14 cellular contexts compared by ENCODE assay signal in genomic region chr13:58573742-58574141, GRCh38.
"Had no signal": no experiment of that assay in that cellular context is flagged by ENCODE, and none has a peak within 500 bp of the region (broad histone marks: within the 10 kb centered on the region; RNA-seq: fewer than 3 reads in every experiment).

No MANE protein-coding gene starts in this region.

- H3K36me3 ChIP-seq: right atrium auricular region, stomach had no signal

- H3K27me3 Mint-ChIP-seq: activated T-helper 17 cell treated with anti-CD3 and anti-CD28 coated beads, Interleukin-2, amount 50 U/mL, for 72 hours had no signal

- H3K27ac ChIP-seq: foreskin keratinocyte, right atrium auricular region, skin epidermis, stomach had no signal

- H3K27me3 ChIP-seq: foreskin keratinocyte, right atrium auricular region, stomach had no signal

- H3K4me1 ChIP-seq: foreskin keratinocyte, right atrium auricular region, stomach had no signal

- DNase-seq: activated CD4-positive, alpha-beta T cell treated with anti-CD3 and anti-CD28 coated beads, Interleukin-2, amount 50 U/mL, for 1 hour; activated CD4-positive, CD25-positive, alpha-beta regulatory T cell; activated naive CD4-positive, alpha-beta T cell treated with anti-CD3 and anti-CD28 coated beads for 36 hours; activated T-cell treated with anti-CD3 and anti-CD28 coated beads for 4 hours; foreskin keratinocyte; mammary epithelial cell; mucosa of descending colon; naive thymus-derived CD8-positive, alpha-beta T cell; stimulated activated CD4-positive, alpha-beta T cell treated with anti-CD3 and anti-CD28 coated beads, Interleukin-4, amount 100 ng/mL, for 4 hours; stomach had no signal

- ATAC-seq: activated T-helper 17 cell treated with anti-CD3 and anti-CD28 coated beads, Interleukin-2, amount 50 U/mL, for 72 hours; foreskin keratinocyte; left lobe of liver; mucosa of descending colon; naive thymus-derived CD8-positive, alpha-beta T cell had no signal

- H3K4me3 ChIP-seq: mucosa of descending colon, right atrium auricular region, skin epidermis, stomach had no signal

- H3K4me3 Mint-ChIP-seq: activated naive CD4-positive, alpha-beta T cell treated with anti-CD3 and anti-CD28 coated beads for 36 hours; activated T-helper 17 cell treated with anti-CD3 and anti-CD28 coated beads, Interleukin-2, amount 50 U/mL, for 72 hours; naive thymus-derived CD8-positive, alpha-beta T cell had no signal

- H3K4me1 Mint-ChIP-seq: activated T-helper 17 cell treated with anti-CD3 and anti-CD28 coated beads, Interleukin-2, amount 50 U/mL, for 72 hours; naive thymus-derived CD8-positive, alpha-beta T cell had no signal

- H3K27ac Mint-ChIP-seq: activated naive CD4-positive, alpha-beta T cell treated with anti-CD3 and anti-CD28 coated beads for 36 hours; activated T-helper 17 cell treated with anti-CD3 and anti-CD28 coated beads, Interleukin-2, amount 50 U/mL, for 72 hours; naive thymus-derived CD8-positive, alpha-beta T cell had no signal
